ENCODE assay signal across 9 cellular contexts in the genomic region with DNA sequence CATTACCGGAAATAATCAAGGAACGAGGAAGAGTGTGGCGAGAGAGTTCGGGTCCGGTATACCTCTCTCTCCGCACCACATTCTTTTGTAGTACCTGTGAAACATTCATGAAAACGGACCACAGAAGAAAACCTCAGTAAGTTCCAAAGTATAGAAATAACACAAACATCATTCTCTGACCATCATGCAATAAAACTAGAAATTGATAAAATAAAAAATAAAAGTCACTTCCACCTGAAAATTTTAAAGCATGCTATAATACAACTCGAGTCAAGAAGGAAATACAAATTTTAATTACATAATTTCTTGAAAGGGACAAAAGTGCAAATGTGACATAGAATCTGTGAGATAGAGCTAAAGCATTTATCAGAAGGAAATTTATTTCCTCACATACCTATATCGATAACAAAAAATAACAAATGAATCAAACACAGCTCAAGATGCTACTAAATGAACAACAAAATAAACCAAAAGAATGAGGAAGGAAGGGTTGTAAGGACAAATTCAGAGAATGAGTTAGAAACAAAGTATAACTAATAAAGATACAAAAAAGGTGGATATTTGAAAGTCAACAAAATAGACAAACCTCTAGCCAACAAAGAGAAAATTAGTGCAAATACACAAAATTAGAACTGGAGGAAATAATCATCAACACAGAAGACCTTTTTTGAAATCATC.
A peak's percentile ranks its signal among the peaks of the same experiment; 100 is the strongest.
DNase-seq lines count a peak whose midpoint lies in the region; ATAC-seq and TF ChIP-seq lines count a peak whose summit lies in the region.
"Had no signal": no experiment of that assay in that cellular context is flagged by ENCODE, and none has a peak within 500 bp of the region (broad histone marks: within the 10 kb centered on the region; RNA-seq: fewer than 3 reads in every experiment).

No MANE protein-coding gene starts in this region.

- intact Hi-C loops in testis (cut with DNase I; ENCODE audit: low total_unique reads), result no loop called here

- TF ChIP-seq CTCF in kidney epithelial cell (IDR thresholded peaks at IDR 0.05; ENCODE audit: insufficient read depth, low read length, poor library complexity, severe bottlenecking), result no peak
- TF ChIP-seq CTCF in testis (IDR thresholded peaks at IDR 0.05), result no peak

- no peak for DNase-seq in activated CD4-positive, alpha-beta T cell treated with anti-CD3 and anti-CD28 coated beads, Interleukin-2, amount 10 ng/mL, durations not matched to agents 7 days and 5 days
- DNase-seq in activated CD4-positive, alpha-beta T cell treated with anti-CD3 and anti-CD28 coated beads, Interleukin-2, amount 50 U/mL, for 4 hours, result no peak
- DNase-seq in kidney epithelial cell (ENCODE audit: low read depth), result no peak
- DNase-seq in testis, result no peak
- DNase-seq in pons (ENCODE audit: low spot score), result no peak
- no peak for DNase-seq in anterior cingulate cortex (lab: John Stamatoyannopoulos, UW)

- H3K36me3 Mint-ChIP-seq in activated CD4-positive, alpha-beta T cell treated with anti-CD3 and anti-CD28 coated beads, Interleukin-2, amount 10 ng/mL, durations not matched to agents 7 days and 5 days (ENCODE audit: low read depth), result no peaks in the 10 kb centered on the region
- no peaks in the 10 kb centered on the region for H3K36me3 Mint-ChIP-seq in activated naive CD8-positive, alpha-beta T cell

- WGBS in testis, 2 donors, result 7 to 8% methylated on average over 9 of the region's 9 CpGs

- no peak for ATAC-seq in HG03442 (IDR thresholded peaks at IDR 0.05; ENCODE audit: unreplicated experiment)

- H3K9me3 Mint-ChIP-seq in activated CD4-positive, alpha-beta T cell treated with anti-CD3 and anti-CD28 coated beads, Interleukin-2, amount 10 ng/mL, durations not matched to agents 7 days and 5 days, result no peaks in the 10 kb centered on the region
- no peaks in the 10 kb centered on the region for H3K9me3 Mint-ChIP-seq in activated naive CD8-positive, alpha-beta T cell (ENCODE audit: low read depth)

- H3K4me3 Mint-ChIP-seq in activated CD4-positive, alpha-beta T cell treated with anti-CD3 and anti-CD28 coated beads, Interleukin-2, amount 10 ng/mL, durations not matched to agents 7 days and 5 days, result peak overlapping the region; percentile 92
- peak overlapping the region; percentile 97 for H3K4me3 Mint-ChIP-seq in activated naive CD8-positive, alpha-beta T cell

- no peak for TF ChIP-seq POLR2A in testis (IDR thresholded peaks at IDR 0.05)

- H3K27me3 ChIP-seq in kidney epithelial cell (ENCODE audit: control insufficient read depth, insufficient read depth, low read length) (no peaks in the 10 kb centered on the region), testis (no peaks in the 10 kb centered on the region)

- H3K36me3 ChIP-seq in kidney epithelial cell (ENCODE audit: control insufficient read depth, insufficient read depth, low read length), result no peaks in the 10 kb centered on the region
- no peaks in the 10 kb centered on the region for H3K36me3 ChIP-seq in testis (ENCODE audit: low read depth, missing control alignments)
- H3K36me3 ChIP-seq: neutrophil had no signal

- CTCF ChIA-PET in activated CD4-positive, alpha-beta T cell treated with anti-CD3 and anti-CD28 coated beads, Interleukin-2, amount 10 ng/mL, durations not matched to agents 7 days and 5 days (lab: Charles Lee), result interaction anchor here (0.6 to 6.8 kb wide), 8 partner anchors 10 to 174 kb away, joined by 3 to 72 read pairs (median 3); no protein-coding TSS in a partner anchor

- peaks cover 44% of the 10 kb centered on the region for H3K27me3 Mint-ChIP-seq in activated CD4-positive, alpha-beta T cell treated with anti-CD3 and anti-CD28 coated beads, Interleukin-2, amount 10 ng/mL, durations not matched to agents 7 days and 5 days
- H3K27me3 Mint-ChIP-seq in activated naive CD8-positive, alpha-beta T cell, result peaks cover 12% of the 10 kb centered on the region

- POLR2A ChIA-PET in activated CD4-positive, alpha-beta T cell treated with anti-CD3 and anti-CD28 coated beads, Interleukin-2, amount 10 ng/mL, durations not matched to agents 7 days and 5 days (lab: Charles Lee), result no interaction called here

- H3K4me3 ChIP-seq in kidney epithelial cell (ENCODE audit: low read depth, low read length), result peak overlapping the region; percentile 66
- peak overlapping the region; percentile 51 to 77 for H3K4me3 ChIP-seq in testis

- no peaks in the 10 kb centered on the region for H3K4me1 ChIP-seq in testis

- no peaks in the 10 kb centered on the region for H3K9me3 ChIP-seq in testis
- H3K9me3 ChIP-seq: neutrophil had no signal

- H3K27ac Mint-ChIP-seq in activated CD4-positive, alpha-beta T cell treated with anti-CD3 and anti-CD28 coated beads, Interleukin-2, amount 10 ng/mL, durations not matched to agents 7 days and 5 days, result no peak overlapping the region
- peak overlapping the region; percentile 94 for H3K27ac Mint-ChIP-seq in activated naive CD8-positive, alpha-beta T cell

- H3K27ac ChIP-seq in testis, result no peak overlapping the region
- H3K27ac ChIP-seq: neutrophil had no signal

- H3K4me1 Mint-ChIP-seq in activated CD4-positive, alpha-beta T cell treated with anti-CD3 and anti-CD28 coated beads, Interleukin-2, amount 10 ng/mL, durations not matched to agents 7 days and 5 days, result peaks cover 25% of the 10 kb centered on the region
- H3K4me1 Mint-ChIP-seq in activated naive CD8-positive, alpha-beta T cell (ENCODE audit: low read depth), result peaks cover 18% of the 10 kb centered on the region
